ENCODE assay signal across 1 cellular context in genomic region chr11:130002846-130003716, GRCh38.
A peak's percentile ranks its signal among the peaks of the same experiment; 100 is the strongest.
TF ChIP-seq lines count a peak whose summit lies in the region.

No MANE protein-coding gene starts in this region.

TF ChIP-seq in K562, 482 proteins besides CTCF, POLR2A, EP300 and RAD21 (continued from another document and continues in another):
- TF ChIP-seq ZNF121 (CRISPR knock-in tag; conservative IDR thresholded peaks at IDR 0.05) (no peak), DIDO1 (tag; IDR thresholded peaks at IDR 0.05; ENCODE audit: low read depth) (no peak), HBP1 (CRISPR knock-in tag; IDR thresholded peaks at IDR 0.05) (no peak), ZNF3 (CRISPR knock-in tag; IDR thresholded peaks at IDR 0.05) (no peak), ZNF175 (CRISPR knock-in tag; IDR thresholded peaks at IDR 0.05; ENCODE audit: low read depth) (peak; percentile 47; the same call in 1 of the 2 replicates), PYGO2 (tag; IDR thresholded peaks at IDR 0.05) (no peak), CHCHD3 (CRISPR knock-in tag; IDR thresholded peaks at IDR 0.05) (peak; percentile 30; the same call in 1 of the 2 replicates), E2F4 (CRISPR knock-in tag; IDR thresholded peaks at IDR 0.05; ENCODE audit: low read depth) (peak; percentile 15; the same call in 1 of the 2 replicates), NFIX (CRISPR knock-in tag; IDR thresholded peaks at IDR 0.05; ENCODE audit: low read depth) (no peak), ASH1L (IDR thresholded peaks at IDR 0.05; ENCODE audit: borderline replicate concordance, low read depth, partially characterized antibody) (peak; percentile 81), USF2 (CRISPR knock-in tag; IDR thresholded peaks at IDR 0.05) (no peak), CBX1 (IDR thresholded peaks at IDR 0.05; ENCODE audit: low read depth) (peak; percentile 53; the same call in 1 of the 2 replicates), ERF (CRISPR knock-in tag; IDR thresholded peaks at IDR 0.05) (0 out of 2 replicates have a peak, but pooled peaks have one; percentile 57), BHLHE40 (IDR thresholded peaks at IDR 0.05; ENCODE audit: low read length) (peak; percentile 76; the same call in 1 of the 2 replicates), CBFA2T3 (IDR thresholded peaks at IDR 0.05) (no peak), SNIP1 (IDR thresholded peaks at IDR 0.05; ENCODE audit: low read depth) (no peak), FOXJ3 (CRISPR knock-in tag; IDR thresholded peaks at IDR 0.05) (no peak), GABPB1 (CRISPR knock-in tag; IDR thresholded peaks at IDR 0.05) (no peak), NR1H2 (CRISPR knock-in tag; IDR thresholded peaks at IDR 0.05) (0 out of 2 replicates have a peak, but pooled peaks have one; percentile 20), NCOA2 (IDR thresholded peaks at IDR 0.05; ENCODE audit: partially characterized antibody in 2 of 2) (peak in 1 of 2 experiments; percentile 2), CREB5 (CRISPR knock-in tag; IDR thresholded peaks at IDR 0.05) (no peak), THRB (CRISPR knock-in tag; conservative IDR thresholded peaks at IDR 0.05) (0 out of 2 replicates have a peak, but pooled peaks have one; percentile 59), GTF2B (IDR thresholded peaks at IDR 0.05; ENCODE audit: extremely low read depth, insufficient read length) (no peak), ZZZ3 (IDR thresholded peaks at IDR 0.05) (no peak), ZNF75A (CRISPR knock-in tag; IDR thresholded peaks at IDR 0.05) (no peak), ZNF740 (CRISPR knock-in tag; IDR thresholded peaks at IDR 0.05) (no peak), ZNF740 (tag; IDR thresholded peaks at IDR 0.05) (no peak), SMARCE1 (IDR thresholded peaks at IDR 0.05) (peak; percentile 75), ZNF431 (CRISPR knock-in tag; IDR thresholded peaks at IDR 0.05) (no peak), NONO (IDR thresholded peaks at IDR 0.05; ENCODE audit: low read depth in 2 of 2, low read length in 1 of 2) (peak; percentile 79 to 89), SAFB2 (IDR thresholded peaks at IDR 0.05; ENCODE audit: borderline replicate concordance, low read depth, low read length, severe bottlenecking) (no peak), SIX5 (IDR thresholded peaks at IDR 0.05; ENCODE audit: borderline replicate concordance in 1 of 2, insufficient read depth in 1 of 2, low read depth in 1 of 2, low read length in 2 of 2) (no peak), SMC3 (conservative IDR thresholded peaks at IDR 0.05; ENCODE audit: insufficient read depth, low read depth, low read length) (no peak), ZNF644 (tag; IDR thresholded peaks at IDR 0.05; ENCODE audit: low read depth) (no peak), PHF21A (IDR thresholded peaks at IDR 0.05; ENCODE audit: borderline replicate concordance, low read depth) (peak; percentile 18; the same call in 1 of the 2 replicates), CBFB (CRISPR knock-in tag; IDR thresholded peaks at IDR 0.05) (peak; percentile 75; the same call in 1 of the 2 replicates), ZNF551 (CRISPR knock-in tag; IDR thresholded peaks at IDR 0.05) (no peak), ZNF695 (CRISPR knock-in tag; IDR thresholded peaks at IDR 0.05) (no peak)
- TF ChIP-seq, protein P1, sequence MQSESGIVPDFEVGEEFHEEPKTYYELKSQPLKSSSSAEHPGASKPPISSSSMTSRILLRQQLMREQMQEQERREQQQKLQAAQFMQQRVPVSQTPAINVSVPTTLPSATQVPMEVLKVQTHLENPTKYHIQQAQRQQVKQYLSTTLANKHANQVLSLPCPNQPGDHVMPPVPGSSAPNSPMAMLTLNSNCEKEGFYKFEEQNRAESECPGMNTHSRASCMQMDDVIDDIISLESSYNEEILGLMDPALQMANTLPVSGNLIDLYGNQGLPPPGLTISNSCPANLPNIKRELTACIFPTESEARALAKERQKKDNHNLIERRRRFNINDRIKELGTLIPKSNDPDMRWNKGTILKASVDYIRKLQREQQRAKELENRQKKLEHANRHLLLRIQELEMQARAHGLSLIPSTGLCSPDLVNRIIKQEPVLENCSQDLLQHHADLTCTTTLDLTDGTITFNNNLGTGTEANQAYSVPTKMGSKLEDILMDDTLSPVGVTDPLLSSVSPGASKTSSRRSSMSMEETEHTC (IDR thresholded peaks at IDR 0.05) = 0 out of 2 replicates have a peak, but pooled peaks have one; percentile 26
- TF ChIP-seq, protein P2, sequence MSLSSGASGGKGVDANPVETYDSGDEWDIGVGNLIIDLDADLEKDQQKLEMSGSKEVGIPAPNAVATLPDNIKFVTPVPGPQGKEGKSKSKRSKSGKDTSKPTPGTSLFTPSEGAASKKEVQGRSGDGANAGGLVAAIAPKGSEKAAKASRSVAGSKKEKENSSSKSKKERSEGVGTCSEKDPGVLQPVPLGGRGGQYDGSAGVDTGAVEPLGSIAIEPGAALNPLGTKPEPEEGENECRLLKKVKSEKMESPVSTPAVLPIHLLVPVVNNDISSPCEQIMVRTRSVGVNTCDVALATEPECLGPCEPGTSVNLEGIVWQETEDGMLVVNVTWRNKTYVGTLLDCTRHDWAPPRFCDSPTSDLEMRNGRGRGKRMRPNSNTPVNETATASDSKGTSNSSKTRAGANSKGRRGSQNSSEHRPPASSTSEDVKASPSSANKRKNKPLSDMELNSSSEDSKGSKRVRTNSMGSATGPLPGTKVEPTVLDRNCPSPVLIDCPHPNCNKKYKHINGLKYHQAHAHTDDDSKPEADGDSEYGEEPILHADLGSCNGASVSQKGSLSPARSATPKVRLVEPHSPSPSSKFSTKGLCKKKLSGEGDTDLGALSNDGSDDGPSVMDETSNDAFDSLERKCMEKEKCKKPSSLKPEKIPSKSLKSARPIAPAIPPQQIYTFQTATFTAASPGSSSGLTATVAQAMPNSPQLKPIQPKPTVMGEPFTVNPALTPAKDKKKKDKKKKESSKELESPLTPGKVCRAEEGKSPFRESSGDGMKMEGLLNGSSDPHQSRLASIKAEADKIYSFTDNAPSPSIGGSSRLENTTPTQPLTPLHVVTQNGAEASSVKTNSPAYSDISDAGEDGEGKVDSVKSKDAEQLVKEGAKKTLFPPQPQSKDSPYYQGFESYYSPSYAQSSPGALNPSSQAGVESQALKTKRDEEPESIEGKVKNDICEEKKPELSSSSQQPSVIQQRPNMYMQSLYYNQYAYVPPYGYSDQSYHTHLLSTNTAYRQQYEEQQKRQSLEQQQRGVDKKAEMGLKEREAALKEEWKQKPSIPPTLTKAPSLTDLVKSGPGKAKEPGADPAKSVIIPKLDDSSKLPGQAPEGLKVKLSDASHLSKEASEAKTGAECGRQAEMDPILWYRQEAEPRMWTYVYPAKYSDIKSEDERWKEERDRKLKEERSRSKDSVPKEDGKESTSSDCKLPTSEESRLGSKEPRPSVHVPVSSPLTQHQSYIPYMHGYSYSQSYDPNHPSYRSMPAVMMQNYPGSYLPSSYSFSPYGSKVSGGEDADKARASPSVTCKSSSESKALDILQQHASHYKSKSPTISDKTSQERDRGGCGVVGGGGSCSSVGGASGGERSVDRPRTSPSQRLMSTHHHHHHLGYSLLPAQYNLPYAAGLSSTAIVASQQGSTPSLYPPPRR (CRISPR knock-in tag; IDR thresholded peaks at IDR 0.05; ENCODE audit: borderline replicate concordance) = no peak
- TF ChIP-seq, protein P3, sequence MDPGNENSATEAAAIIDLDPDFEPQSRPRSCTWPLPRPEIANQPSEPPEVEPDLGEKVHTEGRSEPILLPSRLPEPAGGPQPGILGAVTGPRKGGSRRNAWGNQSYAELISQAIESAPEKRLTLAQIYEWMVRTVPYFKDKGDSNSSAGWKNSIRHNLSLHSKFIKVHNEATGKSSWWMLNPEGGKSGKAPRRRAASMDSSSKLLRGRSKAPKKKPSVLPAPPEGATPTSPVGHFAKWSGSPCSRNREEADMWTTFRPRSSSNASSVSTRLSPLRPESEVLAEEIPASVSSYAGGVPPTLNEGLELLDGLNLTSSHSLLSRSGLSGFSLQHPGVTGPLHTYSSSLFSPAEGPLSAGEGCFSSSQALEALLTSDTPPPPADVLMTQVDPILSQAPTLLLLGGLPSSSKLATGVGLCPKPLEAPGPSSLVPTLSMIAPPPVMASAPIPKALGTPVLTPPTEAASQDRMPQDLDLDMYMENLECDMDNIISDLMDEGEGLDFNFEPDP (CRISPR knock-in tag; IDR thresholded peaks at IDR 0.05) = no peak
- TF ChIP-seq, protein P4, sequence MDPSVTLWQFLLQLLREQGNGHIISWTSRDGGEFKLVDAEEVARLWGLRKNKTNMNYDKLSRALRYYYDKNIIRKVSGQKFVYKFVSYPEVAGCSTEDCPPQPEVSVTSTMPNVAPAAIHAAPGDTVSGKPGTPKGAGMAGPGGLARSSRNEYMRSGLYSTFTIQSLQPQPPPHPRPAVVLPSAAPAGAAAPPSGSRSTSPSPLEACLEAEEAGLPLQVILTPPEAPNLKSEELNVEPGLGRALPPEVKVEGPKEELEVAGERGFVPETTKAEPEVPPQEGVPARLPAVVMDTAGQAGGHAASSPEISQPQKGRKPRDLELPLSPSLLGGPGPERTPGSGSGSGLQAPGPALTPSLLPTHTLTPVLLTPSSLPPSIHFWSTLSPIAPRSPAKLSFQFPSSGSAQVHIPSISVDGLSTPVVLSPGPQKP (CRISPR knock-in tag; IDR thresholded peaks at IDR 0.05) = no peak
- TF ChIP-seq, protein P5, sequence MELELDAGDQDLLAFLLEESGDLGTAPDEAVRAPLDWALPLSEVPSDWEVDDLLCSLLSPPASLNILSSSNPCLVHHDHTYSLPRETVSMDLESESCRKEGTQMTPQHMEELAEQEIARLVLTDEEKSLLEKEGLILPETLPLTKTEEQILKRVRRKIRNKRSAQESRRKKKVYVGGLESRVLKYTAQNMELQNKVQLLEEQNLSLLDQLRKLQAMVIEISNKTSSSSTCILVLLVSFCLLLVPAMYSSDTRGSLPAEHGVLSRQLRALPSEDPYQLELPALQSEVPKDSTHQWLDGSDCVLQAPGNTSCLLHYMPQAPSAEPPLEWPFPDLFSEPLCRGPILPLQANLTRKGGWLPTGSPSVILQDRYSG (tag; conservative IDR thresholded peaks at IDR 0.05; ENCODE audit: low read depth) = no peak
